Comparison of ENCODE assay signal across 31 cellular contexts in genomic region chr20:45064812-45065211, GRCh38. TPM values are rescaled to one million over a fixed set of nuclear protein-coding genes. Genes with fewer than 3 reads are reported as not detected.
DNase-seq lines count a peak whose midpoint lies in the region; ATAC-seq lines count a peak whose summit lies in the region.
"Had no signal": no experiment of that assay in that cellular context is flagged by ENCODE, and none has a peak within 500 bp of the region (broad histone marks: within the 10 kb centered on the region; RNA-seq: fewer than 3 reads in every experiment).

No MANE protein-coding gene starts in this region.

- CTCF ChIA-PET in activated CD4-positive, alpha-beta T cell treated with anti-CD3 and anti-CD28 coated beads for 36 hours (lab: Charles Lee): interaction anchor here (0.6 to 1.9 kb wide), 8 partner anchors 11 to 430 kb away, joined by 3 to 14 read pairs (median 4); no protein-coding TSS in a partner anchor

- DNase-seq in activated CD4-positive, alpha-beta T cell treated with anti-CD3 and anti-CD28 coated beads, Interleukin-2, amount 10 ng/mL, durations not matched to agents 24 days and 14 days: no peak
- DNase-seq in activated CD4-positive, alpha-beta T cell treated with anti-CD3 and anti-CD28 coated beads for 36 hours: no peak
- no peak for DNase-seq in caudate nucleus (lab: John Stamatoyannopoulos, UW)
- no peak for DNase-seq in natural killer cell treated with Interleukin-12 subunit alpha and Interleukin-12 subunit beta and Interleukin-15 and Interleukin-18, amount 100 ng/mL, for 72 hours (ENCODE audit: low spot score)
- no peak for DNase-seq in epidermal melanocyte (ENCODE audit: insufficient read length, low spot score)
- no peak for DNase-seq in GF-D8 (lab: John Stamatoyannopoulos, UW)
- no peak for DNase-seq in NCI-H2227 treated with DMSO at 0.1 percent for 48 hours (lab: John Stamatoyannopoulos, UW)
- DNase-seq: activated CD4-positive, alpha-beta T cell treated with anti-CD3 and anti-CD28 coated beads, Interleukin-2, amount 50 U/mL, for 48 hours; activated naive CD8-positive, alpha-beta T cell treated with anti-CD3 and anti-CD28 coated beads, Interleukin-2, amount 10 ng/mL, durations not matched to agents 7 days and 5 days; activated T-cell treated with anti-CD3 and anti-CD28 coated beads, Interleukin-2, amount 50 U/mL, for 48 hours; COR-L47; DND-41; gastrocnemius medialis; hypothalamus; MM.1S; NCI-H1436 treated with DMSO at 0.1 percent for 48 hours; NCI-H524 treated with DMSO at 0.1 percent for 48 hours; nucleus accumbens; Peyer's patch; SJCRH30; stimulated activated CD4-positive, alpha-beta T cell treated with anti-CD3 and anti-CD28 coated beads, Interleukin-2, amount 100 ng/mL, for 48 hours; stimulated activated naive CD4-positive, alpha-beta T cell treated with Interleukin-2 at 50 U/mL for 16 hours; T-helper 2 cell; thyroid gland had no signal

- peaks cover 51% of the 10 kb centered on the region for H3K36me3 Mint-ChIP-seq in activated CD4-positive, alpha-beta T cell treated with anti-CD3 and anti-CD28 coated beads, Interleukin-2, amount 10 ng/mL, durations not matched to agents 24 days and 14 days (ENCODE audit: low read depth)
- H3K36me3 Mint-ChIP-seq in activated CD4-positive, alpha-beta T cell treated with anti-CD3 and anti-CD28 coated beads for 36 hours (ENCODE audit: low read depth): peaks cover 57% of the 10 kb centered on the region
- peaks cover 6% of the 10 kb centered on the region for H3K36me3 Mint-ChIP-seq in IgD-negative memory B cell
- H3K36me3 Mint-ChIP-seq in natural killer cell treated with Interleukin-12 subunit alpha and Interleukin-12 subunit beta and Interleukin-15 and Interleukin-18, amount 100 ng/mL, for 72 hours: peaks cover 32% of the 10 kb centered on the region

- ATAC-seq in activated CD4-positive, alpha-beta T cell treated with anti-CD3 and anti-CD28 coated beads for 36 hours: no peak
- ATAC-seq in natural killer cell treated with Interleukin-12 subunit alpha and Interleukin-12 subunit beta and Interleukin-15 and Interleukin-18, amount 100 ng/mL, for 72 hours: no peak
- ATAC-seq: gastrocnemius medialis, HepG2 had no signal

- POLR2A ChIA-PET in activated CD4-positive, alpha-beta T cell treated with anti-CD3 and anti-CD28 coated beads for 36 hours (lab: Charles Lee): no interaction called here

- no peaks in the 10 kb centered on the region for H3K9me3 Mint-ChIP-seq in activated CD4-positive, alpha-beta T cell treated with anti-CD3 and anti-CD28 coated beads, Interleukin-2, amount 10 ng/mL, durations not matched to agents 24 days and 14 days
- no peaks in the 10 kb centered on the region for H3K9me3 Mint-ChIP-seq in activated CD4-positive, alpha-beta T cell treated with anti-CD3 and anti-CD28 coated beads for 36 hours (ENCODE audit: low read depth)
- no peaks in the 10 kb centered on the region for H3K9me3 Mint-ChIP-seq in IgD-negative memory B cell
- no peaks in the 10 kb centered on the region for H3K9me3 Mint-ChIP-seq in natural killer cell treated with Interleukin-12 subunit alpha and Interleukin-12 subunit beta and Interleukin-15 and Interleukin-18, amount 100 ng/mL, for 72 hours
- H3K9me3 Mint-ChIP-seq: activated naive CD8-positive, alpha-beta T cell treated with anti-CD3 and anti-CD28 coated beads, Interleukin-2, amount 10 ng/mL, durations not matched to agents 7 days and 5 days had no signal

- intact Hi-C loops in activated CD4-positive, alpha-beta T cell treated with anti-CD3 and anti-CD28 coated beads, Interleukin-2, amount 10 ng/mL, durations not matched to agents 24 days and 14 days (cut with micrococcal nuclease): loop anchor here (2.0 kb wide), 1 partner anchor 14 kb away; no protein-coding TSS in a partner anchor
- intact Hi-C loops in activated CD4-positive, alpha-beta T cell treated with anti-CD3 and anti-CD28 coated beads for 36 hours (cut with DNase I, micrococcal nuclease): no loop called here

- H3K27ac ChIP-seq in caudate nucleus (ENCODE audit: low read depth, low read length): peak overlapping the region; percentile 13
- H3K27ac ChIP-seq: 22Rv1, gastrocnemius medialis, Peyer's patch, SJCRH30, thyroid gland had no signal

- no peaks in the 10 kb centered on the region for H3K27me3 Mint-ChIP-seq in activated CD4-positive, alpha-beta T cell treated with anti-CD3 and anti-CD28 coated beads, Interleukin-2, amount 10 ng/mL, durations not matched to agents 24 days and 14 days
- H3K27me3 Mint-ChIP-seq in activated CD4-positive, alpha-beta T cell treated with anti-CD3 and anti-CD28 coated beads for 36 hours: no peaks in the 10 kb centered on the region
- no peaks in the 10 kb centered on the region for H3K27me3 Mint-ChIP-seq in IgD-negative memory B cell
- no peaks in the 10 kb centered on the region for H3K27me3 Mint-ChIP-seq in natural killer cell treated with Interleukin-12 subunit alpha and Interleukin-12 subunit beta and Interleukin-15 and Interleukin-18, amount 100 ng/mL, for 72 hours
- H3K27me3 Mint-ChIP-seq: activated naive CD8-positive, alpha-beta T cell treated with anti-CD3 and anti-CD28 coated beads, Interleukin-2, amount 10 ng/mL, durations not matched to agents 7 days and 5 days had no signal

- no peak overlapping the region for H3K4me3 Mint-ChIP-seq in activated CD4-positive, alpha-beta T cell treated with anti-CD3 and anti-CD28 coated beads, Interleukin-2, amount 10 ng/mL, durations not matched to agents 24 days and 14 days
- no peak overlapping the region for H3K4me3 Mint-ChIP-seq in activated CD4-positive, alpha-beta T cell treated with anti-CD3 and anti-CD28 coated beads for 36 hours
- H3K4me3 Mint-ChIP-seq in IgD-negative memory B cell: peak overlapping the region in 3 of 4 donors; percentile 5 to 67 (median 43)
- peak overlapping the region; percentile 3 for H3K4me3 Mint-ChIP-seq in natural killer cell treated with Interleukin-12 subunit alpha and Interleukin-12 subunit beta and Interleukin-15 and Interleukin-18, amount 100 ng/mL, for 72 hours
- H3K4me3 Mint-ChIP-seq: activated naive CD8-positive, alpha-beta T cell treated with anti-CD3 and anti-CD28 coated beads, Interleukin-2, amount 10 ng/mL, durations not matched to agents 7 days and 5 days had no signal

- H3K4me1 Mint-ChIP-seq in activated CD4-positive, alpha-beta T cell treated with anti-CD3 and anti-CD28 coated beads, Interleukin-2, amount 10 ng/mL, durations not matched to agents 24 days and 14 days: peaks cover 30% of the 10 kb centered on the region
- H3K4me1 Mint-ChIP-seq in activated CD4-positive, alpha-beta T cell treated with anti-CD3 and anti-CD28 coated beads for 36 hours: peaks cover 76% of the 10 kb centered on the region
- peaks cover 33 to 46% (median 33%) of the 10 kb centered on the region in 3 donors for H3K4me1 Mint-ChIP-seq in IgD-negative memory B cell
- H3K4me1 Mint-ChIP-seq in natural killer cell treated with Interleukin-12 subunit alpha and Interleukin-12 subunit beta and Interleukin-15 and Interleukin-18, amount 100 ng/mL, for 72 hours (ENCODE audit: low read depth in 2 of 2): peaks cover 67 to 72% of the 10 kb centered on the region in 2 donors

- peak overlapping the region; percentile 35 for H3K27ac Mint-ChIP-seq in activated CD4-positive, alpha-beta T cell treated with anti-CD3 and anti-CD28 coated beads, Interleukin-2, amount 10 ng/mL, durations not matched to agents 24 days and 14 days
- H3K27ac Mint-ChIP-seq in activated CD4-positive, alpha-beta T cell treated with anti-CD3 and anti-CD28 coated beads for 36 hours: no peak overlapping the region
- peak overlapping the region in 2 of 3 donors; percentile 11 to 80 for H3K27ac Mint-ChIP-seq in IgD-negative memory B cell
- peak overlapping the region; percentile 49 to 77 for H3K27ac Mint-ChIP-seq in natural killer cell treated with Interleukin-12 subunit alpha and Interleukin-12 subunit beta and Interleukin-15 and Interleukin-18, amount 100 ng/mL, for 72 hours
- H3K27ac Mint-ChIP-seq: activated naive CD8-positive, alpha-beta T cell treated with anti-CD3 and anti-CD28 coated beads, Interleukin-2, amount 10 ng/mL, durations not matched to agents 7 days and 5 days had no signal

RNA-seq across cellular contexts. Expression of gene KCNS1, which starts 36.1 kb away (rescaled TPM):
- total RNA-seq in activated CD4-positive, alpha-beta T cell treated with anti-CD3 and anti-CD28 coated beads, Interleukin-2, amount 10 ng/mL, durations not matched to agents 24 days and 14 days: 0.30 and 0.47 TPM in 2 replicates
- total RNA-seq in activated CD4-positive, alpha-beta T cell treated with anti-CD3 and anti-CD28 coated beads for 36 hours: under 1 TPM; 0.66 to 0.79 TPM
- polyA plus RNA-seq in IgD-negative memory B cell: not detected
- total RNA-seq in natural killer cell treated with Interleukin-12 subunit alpha and Interleukin-12 subunit beta and Interleukin-15 and Interleukin-18, amount 100 ng/mL, for 72 hours: under 1 TPM; 0.24 to 0.33 TPM
- total RNA-seq: gastrocnemius medialis, HepG2, SJCRH30 had no signal

RNA-seq across cellular contexts. Expression of gene WFDC5, which starts 50.2 kb away (rescaled TPM):
- not detected in 2 replicates for total RNA-seq in activated CD4-positive, alpha-beta T cell treated with anti-CD3 and anti-CD28 coated beads, Interleukin-2, amount 10 ng/mL, durations not matched to agents 24 days and 14 days
- total RNA-seq in activated CD4-positive, alpha-beta T cell treated with anti-CD3 and anti-CD28 coated beads for 36 hours: under 1 TPM; 0.23 TPM
- not detected for polyA plus RNA-seq in IgD-negative memory B cell
- not detected for total RNA-seq in natural killer cell treated with Interleukin-12 subunit alpha and Interleukin-12 subunit beta and Interleukin-15 and Interleukin-18, amount 100 ng/mL, for 72 hours
- total RNA-seq: activated naive CD8-positive, alpha-beta T cell treated with anti-CD3 and anti-CD28 coated beads, Interleukin-2, amount 10 ng/mL, durations not matched to agents 7 days and 5 days; chondrocyte; gastrocnemius medialis; HepG2; mucosa of gallbladder; Peyer's patch; renal cortical epithelial cell; SJCRH30; smooth muscle cell; thyroid gland had no signal
- polyA plus RNA-seq: HepG2, smooth muscle cell had no signal

RNA-seq across cellular contexts. Expression of gene WFDC12, which starts 59.5 kb away (rescaled TPM):
- total RNA-seq in activated CD4-positive, alpha-beta T cell treated with anti-CD3 and anti-CD28 coated beads, Interleukin-2, amount 10 ng/mL, durations not matched to agents 24 days and 14 days: not detected in 2 replicates
- not detected for total RNA-seq in activated CD4-positive, alpha-beta T cell treated with anti-CD3 and anti-CD28 coated beads for 36 hours
- not detected for polyA plus RNA-seq in IgD-negative memory B cell
- total RNA-seq in natural killer cell treated with Interleukin-12 subunit alpha and Interleukin-12 subunit beta and Interleukin-15 and Interleukin-18, amount 100 ng/mL, for 72 hours: not detected
- total RNA-seq: activated naive CD8-positive, alpha-beta T cell treated with anti-CD3 and anti-CD28 coated beads, Interleukin-2, amount 10 ng/mL, durations not matched to agents 7 days and 5 days; chondrocyte; gastrocnemius medialis; HepG2; mucosa of gallbladder; Peyer's patch; renal cortical epithelial cell; SJCRH30; smooth muscle cell; thyroid gland had no signal
- polyA plus RNA-seq: HepG2, smooth muscle cell had no signal

Comparison
In these comparisons a context has a peak if more than half of its experiments do, and no peak if none do; other contexts are left out.
1. H3K4me3 Mint-ChIP-seq: peak in IgD-negative memory B cell (3 of 4) and natural killer cell treated with Interleukin-12 subunit alpha and Interleukin-12 subunit beta and Interleukin-15 and Interleukin-18, amount 100 ng/mL, for 72 hours (single experiment); none in activated CD4-positive, alpha-beta T cell treated with anti-CD3 and anti-CD28 coated beads, Interleukin-2, amount 10 ng/mL, durations not matched to agents 24 days and 14 days (single experiment) and activated CD4-positive, alpha-beta T cell treated with anti-CD3 and anti-CD28 coated beads for 36 hours (single experiment).